Comparison of ENCODE assay signal across 14 cellular contexts in the genomic region with DNA sequence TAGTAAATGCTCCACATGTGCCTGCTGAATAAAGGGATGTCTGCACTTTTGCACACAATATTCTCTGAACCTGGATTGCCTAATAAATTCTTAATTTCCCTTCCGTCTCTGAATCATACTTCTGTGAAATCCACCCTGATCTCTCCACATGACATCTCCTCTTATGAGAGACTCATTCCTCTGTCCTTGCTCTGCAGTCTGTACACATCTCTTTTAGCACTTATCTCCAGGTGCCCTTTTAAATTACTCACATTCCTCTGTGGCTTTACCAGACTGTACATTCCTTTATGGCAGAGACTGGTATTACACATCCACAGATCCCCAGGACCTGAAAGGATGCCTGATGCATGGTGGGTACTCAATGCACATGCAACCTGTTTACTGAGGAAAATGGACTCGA.
DNase-seq lines count a peak whose midpoint lies in the region; ATAC-seq, FAIRE-seq and TF ChIP-seq lines count a peak whose summit lies in the region.
"Had no signal": no experiment of that assay in that cellular context is flagged by ENCODE, and none has a peak within 500 bp of the region (broad histone marks: within the 10 kb centered on the region; RNA-seq: fewer than 3 reads in every experiment).

No MANE protein-coding gene starts in this region.

- DNase-seq in AG20443 (ENCODE audit: low spot score) (peak; percentile 53), HS-5 (ENCODE audit: low read depth) (peak; percentile 65), bronchial epithelial cell (ENCODE audit: low read depth) (peak; percentile 43), myocyte (ENCODE audit: low read depth) (peak; percentile 13), UCSD-AML1 (lab: John Stamatoyannopoulos, UW; ENCODE audit: unreplicated experiment) (no peak), type B pancreatic cell (ENCODE audit: extremely low spot score, unreplicated experiment) (no peak)
- DNase-seq in activated CD4-positive, alpha-beta T cell treated with anti-CD3 and anti-CD28 coated beads for 36 hours: no peak
- DNase-seq: activated CD8-positive, alpha-beta T cell treated with anti-CD3 and anti-CD28 coated beads for 36 hours; activated effector memory CD4-positive, alpha-beta T cell treated with anti-CD3 and anti-CD28 coated beads, Interleukin-2, amount 50 U/mL, for 16 hours; effector CD4-positive, alpha-beta T cell; stomach had no signal

- no peak for FAIRE-seq in bronchial epithelial cell (lab: Jason Lieb, UNC)
- FAIRE-seq: frontal cortex had no signal

- POLR2A ChIA-PET in activated CD4-positive, alpha-beta T cell treated with anti-CD3 and anti-CD28 coated beads for 36 hours (lab: Charles Lee): no interaction called here

- H3K4me3 Mint-ChIP-seq in type B pancreatic cell: no peak overlapping the region
- no peak overlapping the region for H3K4me3 Mint-ChIP-seq in activated CD4-positive, alpha-beta T cell treated with anti-CD3 and anti-CD28 coated beads for 36 hours
- H3K4me3 Mint-ChIP-seq: activated CD8-positive, alpha-beta T cell treated with anti-CD3 and anti-CD28 coated beads for 36 hours had no signal

- peaks cover under 1% of the 10 kb centered on the region for H3K27me3 Mint-ChIP-seq in type B pancreatic cell
- H3K27me3 Mint-ChIP-seq in activated CD4-positive, alpha-beta T cell treated with anti-CD3 and anti-CD28 coated beads for 36 hours: no peaks in the 10 kb centered on the region
- H3K27me3 Mint-ChIP-seq: activated CD8-positive, alpha-beta T cell treated with anti-CD3 and anti-CD28 coated beads for 36 hours had no signal

- no peaks in the 10 kb centered on the region for H3K27me3 ChIP-seq in bronchial epithelial cell (ENCODE audit: control insufficient read depth, insufficient read depth, low read length)
- H3K27me3 ChIP-seq: SJCRH30, stomach had no signal

- H3K36me3 ChIP-seq in bronchial epithelial cell (ENCODE audit: control insufficient read depth, insufficient read depth, low read length): no peaks in the 10 kb centered on the region
- H3K36me3 ChIP-seq: SJCRH30, stomach had no signal

- no peak overlapping the region for H3K27ac Mint-ChIP-seq in type B pancreatic cell
- no peak overlapping the region for H3K27ac Mint-ChIP-seq in activated CD4-positive, alpha-beta T cell treated with anti-CD3 and anti-CD28 coated beads for 36 hours
- H3K27ac Mint-ChIP-seq: activated CD8-positive, alpha-beta T cell treated with anti-CD3 and anti-CD28 coated beads for 36 hours had no signal

- H3K4me1 Mint-ChIP-seq in type B pancreatic cell (ENCODE audit: unreplicated experiment): no peaks in the 10 kb centered on the region
- H3K4me1 Mint-ChIP-seq in activated CD4-positive, alpha-beta T cell treated with anti-CD3 and anti-CD28 coated beads for 36 hours: no peaks in the 10 kb centered on the region

- no peak for ATAC-seq in HG02885 (IDR thresholded peaks at IDR 0.05; ENCODE audit: poor library complexity, unreplicated experiment)
- ATAC-seq in activated CD4-positive, alpha-beta T cell treated with anti-CD3 and anti-CD28 coated beads for 36 hours: no peak
- ATAC-seq: activated CD8-positive, alpha-beta T cell treated with anti-CD3 and anti-CD28 coated beads for 36 hours had no signal

- TF ChIP-seq CTCF in bronchial epithelial cell (IDR thresholded peaks at IDR 0.05; ENCODE audit: insufficient read depth, low read length, severe bottlenecking): no peak
- no peak for TF ChIP-seq CTCF in type B pancreatic cell (conservative IDR thresholded peaks at IDR 0.05)

- CTCF ChIA-PET in activated CD4-positive, alpha-beta T cell treated with anti-CD3 and anti-CD28 coated beads for 36 hours (lab: Charles Lee): no interaction called here

- intact Hi-C loops in activated CD4-positive, alpha-beta T cell treated with anti-CD3 and anti-CD28 coated beads for 36 hours (cut with DNase I, micrococcal nuclease): no loop called here

- H3K36me3 Mint-ChIP-seq in type B pancreatic cell: no peaks in the 10 kb centered on the region
- no peaks in the 10 kb centered on the region for H3K36me3 Mint-ChIP-seq in activated CD4-positive, alpha-beta T cell treated with anti-CD3 and anti-CD28 coated beads for 36 hours (ENCODE audit: low read depth)

- no peak overlapping the region for H3K4me3 ChIP-seq in bronchial epithelial cell (ENCODE audit: low read depth, low read length)
- H3K4me3 ChIP-seq: SJCRH30, stomach had no signal

- H3K9me3 Mint-ChIP-seq in type B pancreatic cell: no peaks in the 10 kb centered on the region
- no peaks in the 10 kb centered on the region for H3K9me3 Mint-ChIP-seq in activated CD4-positive, alpha-beta T cell treated with anti-CD3 and anti-CD28 coated beads for 36 hours (ENCODE audit: low read depth)

Comparison
In these comparisons a context has a peak if more than half of its experiments do, and no peak if none do; other contexts are left out.
1. DNase-seq: peak in AG20443 (single experiment), HS-5 (single experiment), bronchial epithelial cell (single experiment) and myocyte (single experiment); none in UCSD-AML1 (single experiment), type B pancreatic cell (single experiment) and activated CD4-positive, alpha-beta T cell treated with anti-CD3 and anti-CD28 coated beads for 36 hours (single experiment).